In the genomic region with DNA sequence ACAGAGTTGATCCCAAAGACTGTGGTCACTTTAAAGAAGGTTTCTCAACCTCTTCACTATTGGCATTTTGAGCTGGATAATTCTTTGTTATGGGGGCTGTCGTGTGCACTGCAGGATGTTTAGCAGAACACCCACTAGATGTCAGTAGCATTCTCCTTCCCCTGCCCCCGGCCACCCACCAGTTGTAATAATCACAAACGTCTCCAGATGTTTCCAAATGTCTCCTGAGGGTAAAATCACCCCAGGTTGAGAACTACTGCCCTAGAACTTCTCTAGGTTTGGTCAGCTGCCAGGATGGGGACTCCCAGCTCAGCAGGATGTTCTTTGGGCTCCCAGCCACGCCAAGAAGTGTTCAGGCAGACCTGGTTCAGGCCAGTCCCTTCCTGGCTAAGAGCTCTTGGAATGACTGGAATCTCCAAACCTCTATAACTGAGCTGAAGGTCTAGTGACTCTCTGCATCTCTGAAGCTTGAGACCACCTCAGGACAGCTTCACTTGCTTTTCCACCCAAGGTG, we compare ENCODE assay signal across 9 cellular contexts. TPM values are rescaled to one million over a fixed set of nuclear protein-coding genes. Genes with fewer than 3 reads are reported as not detected.
DNase-seq lines count a peak whose midpoint lies in the region; ATAC-seq, FAIRE-seq and TF ChIP-seq lines count a peak whose summit lies in the region.
"Had no signal": no experiment of that assay in that cellular context is flagged by ENCODE, and none has a peak within 500 bp of the region (broad histone marks: within the 10 kb centered on the region; RNA-seq: fewer than 3 reads in every experiment).

No MANE protein-coding gene starts in this region.

- no peaks in the 10 kb centered on the region; the same call in 1 of the 2 replicates for H3K79me1 ChIP-seq in H1 (ENCODE audit: low read depth, low read length)

- CTCF ChIA-PET in HEK293T (lab: Yijun Ruan, JAX) (interaction anchor here (0.5 to 7.5 kb wide), 31 partner anchors 9 to 1257 kb away, joined by 3 to 133 read pairs (median 5); partner anchors contain the start of genes AJUBA, CDH24, HAUS4 and PRMT5), H1 (lab: Charles Lee; ENCODE audit: partially characterized antibody) (interaction anchor here (0.5 to 23.0 kb wide), 34 partner anchors 11 to 467 kb away, joined by 3 to 785 read pairs (median 4); partner anchors contain the start of genes ACIN1, AJUBA, C14orf119 and CDH24)
- CTCF ChIA-PET in naive thymus-derived CD4-positive, alpha-beta T cell (lab: Charles Lee), result interaction anchor here (0.6 to 10.0 kb wide), 21 partner anchors 10 to 222 kb away, joined by 3 to 199 read pairs (median 7); partner anchors contain the start of genes AJUBA, CDH24 and PRMT5

- peak; percentile 38 to 64 (median 46); a peak in 3 of 4 replicates for TF ChIP-seq CTCF in H1 (IDR thresholded peaks at IDR 0.05; ENCODE audit: control extremely low read depth in 1 of 3, insufficient read depth in 1 of 3, low read depth in 1 of 3, low read length in 3 of 3)

- no peak overlapping the region for H3K56ac ChIP-seq in H1 (replicated peaks; ENCODE audit: insufficient read length, low read depth, low read length)

- no peak overlapping the region for H3K18ac ChIP-seq in H1 (ENCODE audit: extremely low read depth, low read length)

- peak; percentile 55 to 72 for TF ChIP-seq RAD21 in H1 (IDR thresholded peaks at IDR 0.05 in 1 of 2, conservative IDR thresholded peaks at IDR 0.05 in 1 of 2; ENCODE audit: low read depth in 2 of 2, low read length in 2 of 2)

- H2AK5ac ChIP-seq in H1 (ENCODE audit: low read depth, low read length), result no peak overlapping the region

- no peak overlapping the region for H3K4me3 Mint-ChIP-seq in naive thymus-derived CD4-positive, alpha-beta T cell
- no peak overlapping the region for H3K4me3 Mint-ChIP-seq in activated T-helper 2 cell treated with anti-CD3 and anti-CD28 coated beads, Interferon-gamma antibody, Interleukin-2, Interleukin-4, amounts not matched to agents 10 μg/mL and 5 μg/mL and 100 μg/mL, durations not matched to agents 14 hours and 24 hours and 36 hours (ENCODE audit: low read depth)

- TF ChIP-seq EP300 in H1 (IDR thresholded peaks at IDR 0.05; ENCODE audit: borderline replicate concordance in 1 of 2, low read depth in 2 of 2, low read length in 2 of 2), result no peak

- peaks cover 0 to 16% (median 4%) of the 10 kb centered on the region in 5 donors for H3K36me3 Mint-ChIP-seq in naive thymus-derived CD4-positive, alpha-beta T cell
- peaks cover 5% of the 10 kb centered on the region for H3K36me3 Mint-ChIP-seq in activated T-helper 2 cell treated with anti-CD3 and anti-CD28 coated beads, Interferon-gamma antibody, Interleukin-2, Interleukin-4, amounts not matched to agents 10 μg/mL and 5 μg/mL and 100 μg/mL, durations not matched to agents 14 hours and 24 hours and 36 hours (ENCODE audit: low read depth)

- H3K9ac ChIP-seq in BLaER1, result peak overlapping the region; percentile 41; the same call in 1 of the 2 replicates
- H3K9ac ChIP-seq in H1 (replicated peaks in 1 of 4; ENCODE audit: extremely low read depth in 1 of 4, low read depth in 3 of 4, low read length in 3 of 4), result no peak overlapping the region

- ATAC-seq in SK-N-SH treated with all-trans-retinoic acid at 6 μM for 48 hours (peak; percentile 91), GM19455 (IDR thresholded peaks at IDR 0.05; ENCODE audit: unreplicated experiment) (no peak), GM18870 (IDR thresholded peaks at IDR 0.05; ENCODE audit: unreplicated experiment) (no peak)
- peak; percentile 79 for ATAC-seq in naive thymus-derived CD4-positive, alpha-beta T cell

- H3K14ac ChIP-seq in H1 (ENCODE audit: insufficient read length), result no peak overlapping the region

- H3K27ac ChIP-seq in BLaER1 (0 out of 2 replicates have a peak overlapping the region, but pooled peaks have one; percentile 44), H1 (ENCODE audit: low read depth, low read length) (no peak overlapping the region)
- H3K27ac ChIP-seq in naive thymus-derived CD4-positive, alpha-beta T cell (ENCODE audit: low read depth, low read length), result no peak overlapping the region

- peak overlapping the region; percentile 68 for H2BK120ac ChIP-seq in H1 (replicated peaks; ENCODE audit: low read depth, low read length)

- H3K4me2 ChIP-seq in BLaER1, result peak overlapping the region; percentile 55
- H3K4me2 ChIP-seq in H1 (ENCODE audit: insufficient read depth in 1 of 2, low read depth in 2 of 2, low read length in 2 of 2), result no peak overlapping the region; a peak in 1 of 4 replicates

- H3K27me3 Mint-ChIP-seq in naive thymus-derived CD4-positive, alpha-beta T cell, result no peaks in the 10 kb centered on the region
- H3K27me3 Mint-ChIP-seq in activated T-helper 2 cell treated with anti-CD3 and anti-CD28 coated beads, Interferon-gamma antibody, Interleukin-2, Interleukin-4, amounts not matched to agents 10 μg/mL and 5 μg/mL and 100 μg/mL, durations not matched to agents 14 hours and 24 hours and 36 hours (ENCODE audit: low read depth), result no peaks in the 10 kb centered on the region

- no peaks in the 10 kb centered on the region for H3K9me3 ChIP-seq in BLaER1
- H3K9me3 ChIP-seq in H1 (ENCODE audit: insufficient read depth in 2 of 2, low read depth in 1 of 2, low read length in 1 of 2), result no peaks in the 10 kb centered on the region
- H3K9me3 ChIP-seq in naive thymus-derived CD4-positive, alpha-beta T cell (ENCODE audit: control insufficient read depth in 2 of 3, low read length in 3 of 3), result no peaks in the 10 kb centered on the region

- peak overlapping the region; percentile 92 for H4K91ac ChIP-seq in H1 (replicated peaks; ENCODE audit: insufficient read length, low read length)

- no peak overlapping the region for H3K4ac ChIP-seq in H1 (replicated peaks; ENCODE audit: insufficient read length, low read depth, low read length)

- no peaks in the 10 kb centered on the region; the same call in 1 of the 2 replicates for H3K23me2 ChIP-seq in H1 (ENCODE audit: low read depth, low read length)

- WGBS in H1 (ENCODE audit: extremely low coverage in 1 of 2, insufficient coverage in 1 of 2, insufficient read length in 1 of 2, insufficient replicate concordance in 2 of 2, low coverage in 1 of 2, low lambda C conversion rate in 2 of 2, missing lambda C conversion rate in 1 of 2), 2 experiments, result 55% methylated on average over 4 of the region's 4 CpGs; no CpG with 5 or more reads in 1 of the 2 experiments

- TF ChIP-seq POLR2A in H1 (IDR thresholded peaks at IDR 0.05; ENCODE audit: control extremely low read depth in 1 of 2, low read depth in 2 of 2, low read length in 2 of 2), result no peak

- no peak overlapping the region for H2BK20ac ChIP-seq in H1 (ENCODE audit: low read length)

- intact Hi-C loops in naive thymus-derived CD4-positive, alpha-beta T cell (cut with micrococcal nuclease), result loop anchor here (1.0 to 5.0 kb wide), 3 partner anchors 9 to 63 kb away; no protein-coding TSS in a partner anchor
- intact Hi-C loops in activated T-helper 2 cell treated with anti-CD3 and anti-CD28 coated beads, Interferon-gamma antibody, Interleukin-2, Interleukin-4, amounts not matched to agents 10 μg/mL and 5 μg/mL and 100 μg/mL, durations not matched to agents 14 hours and 24 hours and 36 hours (cut with micrococcal nuclease), result loop anchor here (2.0 kb wide), 1 partner anchor 62 kb away; the partner anchor contains the start of gene CDH24

- peaks cover 26% of the 10 kb centered on the region for H3K36me3 ChIP-seq in BLaER1
- H3K36me3 ChIP-seq in H1 (ENCODE audit: control insufficient read depth in 2 of 4, insufficient read depth in 4 of 4, low read length in 3 of 4), result no peaks in the 10 kb centered on the region
- H3K36me3 ChIP-seq in naive thymus-derived CD4-positive, alpha-beta T cell (ENCODE audit: control insufficient read depth in 2 of 3, insufficient read depth in 3 of 3, low read length in 3 of 3), result peaks cover 0 to 15% (median 4%) of the 10 kb centered on the region in 3 experiments

- peak; percentile 50 for DNase-seq in HEK293T (ENCODE audit: extremely low spot score)
- DNase-seq in H1 (ENCODE audit: low read depth in 1 of 2, low spot score in 2 of 2), result no peak
- DNase-seq in naive thymus-derived CD4-positive, alpha-beta T cell, result peak in 5 of 9 donors; percentile 39 to 61 (median 53)
- DNase-seq in activated T-helper 2 cell treated with anti-CD3 and anti-CD28 coated beads, Interferon-gamma antibody, Interleukin-2, Interleukin-4, amounts not matched to agents 10 μg/mL and 5 μg/mL and 100 μg/mL, durations not matched to agents 14 hours and 24 hours and 36 hours (ENCODE audit: low spot score), result no peak

- H3K27ac Mint-ChIP-seq in naive thymus-derived CD4-positive, alpha-beta T cell, result no peak overlapping the region
- no peak overlapping the region for H3K27ac Mint-ChIP-seq in activated T-helper 2 cell treated with anti-CD3 and anti-CD28 coated beads, Interferon-gamma antibody, Interleukin-2, Interleukin-4, amounts not matched to agents 10 μg/mL and 5 μg/mL and 100 μg/mL, durations not matched to agents 14 hours and 24 hours and 36 hours

- no peak overlapping the region for H4K8ac ChIP-seq in H1 (ENCODE audit: extremely low read depth, insufficient read depth, low read length)

- H2BK15ac ChIP-seq in H1 (ENCODE audit: low read length), result no peak overlapping the region

- H2BK12ac ChIP-seq in H1 (ENCODE audit: low read depth, low read length), result no peak overlapping the region

- H3K79me2 ChIP-seq in H1 (ENCODE audit: control insufficient read depth in 1 of 2, insufficient read depth in 2 of 2, low read length in 2 of 2), result no peaks in the 10 kb centered on the region

- H4K20me1 ChIP-seq in BLaER1 (peaks cover 12% of the 10 kb centered on the region; the same call in 1 of the 2 replicates), H1 (replicated peaks in 1 of 2; ENCODE audit: control insufficient read depth in 1 of 2, insufficient read depth in 2 of 2, low read length in 2 of 2) (no peaks in the 10 kb centered on the region)

- H3K4me1 ChIP-seq in BLaER1, result peaks cover 53% of the 10 kb centered on the region
- peaks cover 0 to 5% (median 2%) of the 10 kb centered on the region in 4 experiments; a peak in 2 of 7 replicates for H3K4me1 ChIP-seq in H1 (replicated peaks in 1 of 4; ENCODE audit: control insufficient read depth in 3 of 4, insufficient read depth in 4 of 4, low read length in 3 of 4)
- no peaks in the 10 kb centered on the region for H3K4me1 ChIP-seq in naive thymus-derived CD4-positive, alpha-beta T cell (ENCODE audit: control insufficient read depth in 2 of 2, insufficient read depth in 2 of 2, low read length in 2 of 2)

- POLR2A ChIA-PET in HEK293T (lab: Yijun Ruan, JAX) (interaction anchor here (0.6 to 5.3 kb wide), 14 partner anchors 9 to 100 kb away, joined by 3 to 65 read pairs (median 8); partner anchors contain the start of genes ACIN1, AJUBA, C14orf119 and CDH24), H1 (lab: Charles Lee; ENCODE audit: partially characterized antibody) (interaction anchor here (0.6 to 12.2 kb wide), 18 partner anchors 10 to 487 kb away, joined by 3 to 133 read pairs (median 4); partner anchors contain the start of genes AJUBA, CDH24, HAUS4 and PSMB11)
- POLR2A ChIA-PET in naive thymus-derived CD4-positive, alpha-beta T cell (lab: Charles Lee), result interaction anchor here (0.6 to 3.4 kb wide), 11 partner anchors 9 to 485 kb away, joined by 3 to 39 read pairs (median 5); partner anchors contain the start of genes AJUBA and CDH24

- H3K23ac ChIP-seq in H1 (ENCODE audit: insufficient read length), result no peak overlapping the region

- H2AFZ ChIP-seq in H1 (ENCODE audit: low read length), result peak overlapping the region; percentile 61; the same call in 1 of the 2 replicates

- H2BK5ac ChIP-seq in H1 (ENCODE audit: low read depth, low read length), result no peak overlapping the region; the same call in 1 of the 2 replicates

- no peaks in the 10 kb centered on the region for H3K27me3 ChIP-seq in BLaER1
- H3K27me3 ChIP-seq in H1 (replicated peaks in 1 of 4; ENCODE audit: control insufficient read depth in 3 of 4, extremely low read depth in 1 of 4, insufficient read depth in 3 of 4, low read length in 3 of 4), result no peaks in the 10 kb centered on the region
- no peaks in the 10 kb centered on the region for H3K27me3 ChIP-seq in naive thymus-derived CD4-positive, alpha-beta T cell (ENCODE audit: control insufficient read depth in 2 of 2, insufficient read depth in 2 of 2, low read length in 2 of 2)

- H3K4me1 Mint-ChIP-seq in naive thymus-derived CD4-positive, alpha-beta T cell, result peaks cover 0 to 5% (median 3%) of the 10 kb centered on the region in 7 donors
- peaks cover 5% of the 10 kb centered on the region for H3K4me1 Mint-ChIP-seq in activated T-helper 2 cell treated with anti-CD3 and anti-CD28 coated beads, Interferon-gamma antibody, Interleukin-2, Interleukin-4, amounts not matched to agents 10 μg/mL and 5 μg/mL and 100 μg/mL, durations not matched to agents 14 hours and 24 hours and 36 hours (ENCODE audit: low read depth)

- H3K4me3 ChIP-seq in BLaER1 (no peak overlapping the region), H1 (ENCODE audit: extremely low read depth in 1 of 4, insufficient read depth in 2 of 4, low read depth in 3 of 4, low read length in 4 of 4) (no peak overlapping the region)
- H3K4me3 ChIP-seq in naive thymus-derived CD4-positive, alpha-beta T cell (ENCODE audit: low read length), result no peak overlapping the region

- H4K5ac ChIP-seq in H1 (ENCODE audit: insufficient read length, low read depth, low read length), result no peak overlapping the region

- no peak for FAIRE-seq in H1 (lab: Jason Lieb, UNC)
- FAIRE-seq: endometrium had no signal

- no peaks in the 10 kb centered on the region for H3K9me3 Mint-ChIP-seq in naive thymus-derived CD4-positive, alpha-beta T cell
- no peaks in the 10 kb centered on the region for H3K9me3 Mint-ChIP-seq in activated T-helper 2 cell treated with anti-CD3 and anti-CD28 coated beads, Interferon-gamma antibody, Interleukin-2, Interleukin-4, amounts not matched to agents 10 μg/mL and 5 μg/mL and 100 μg/mL, durations not matched to agents 14 hours and 24 hours and 36 hours

RNA-seq across cellular contexts. Expression of gene AJUBA, which starts 12.5 kb away (rescaled TPM):
- 46.0 TPM in 2 replicates for total RNA-seq in H1 (2021; fragmentation: NEBNext Ultra II Directional; extraction: Animal tissue kit (Norgen Biotek cat#: 25700))
- polyA plus RNA-seq in H1 (2011; rRNA removed), result 33.1 and 38.8 TPM in 2 replicates
- 37.3 TPM for polyA plus RNA-seq in H1 (2011; cell fraction: cytosol; rRNA removed)
- polyA plus RNA-seq in H1 (2011; cell fraction: nucleus; rRNA removed), result 51.3 TPM
- 35.5 to 45.4 TPM (median 41.3 TPM) in 4 replicates for polyA plus RNA-seq in H1 (2012, experiment 1 of 2)
- polyA plus RNA-seq in H1 (2012, experiment 2 of 2), result 35.9 TPM
- polyA plus RNA-seq in H1 (2013, experiment 1 of 2), result 10.0 TPM
- polyA plus RNA-seq in H1 (2013, experiment 2 of 2), result 10.3 TPM
- 153 and 192 TPM in 2 replicates for polyA minus RNA-seq in H1 (2011; rRNA and poly(A)+ RNA removed)
- polyA minus RNA-seq in H1 (2011; cell fraction: cytosol; rRNA and poly(A)+ RNA removed), result 50.7 TPM
- 105 TPM for polyA minus RNA-seq in H1 (2011; cell fraction: nucleus; rRNA and poly(A)+ RNA removed)
- total RNA-seq in naive thymus-derived CD4-positive, alpha-beta T cell, result 1 to 10 TPM in 3 of 5 experiments, under 1 TPM in 2; 0.49 to 3.2 (median 1.4) TPM
- polyA plus RNA-seq in naive thymus-derived CD4-positive, alpha-beta T cell, result 1 to 10 TPM; 1.6 to 2.3 TPM
- 1.5 and 2.1 TPM in 2 replicates for total RNA-seq in activated T-helper 2 cell treated with anti-CD3 and anti-CD28 coated beads, Interferon-gamma antibody, Interleukin-2, Interleukin-4, amounts not matched to agents 10 μg/mL and 5 μg/mL and 100 μg/mL, durations not matched to agents 14 hours and 24 hours and 36 hours

RNA-seq across cellular contexts. Expression of gene C14orf93, which starts 15.1 kb away (rescaled TPM):
- 7.4 and 7.8 TPM in 2 replicates for total RNA-seq in H1 (2021; fragmentation: NEBNext Ultra II Directional; extraction: Animal tissue kit (Norgen Biotek cat#: 25700))
- 8.2 and 9.7 TPM in 2 replicates for polyA plus RNA-seq in H1 (2011; rRNA removed)
- 10.0 TPM for polyA plus RNA-seq in H1 (2011; cell fraction: cytosol; rRNA removed)
- 17.6 TPM for polyA plus RNA-seq in H1 (2011; cell fraction: nucleus; rRNA removed)
- 6.3 to 9.7 TPM (median 7.9 TPM) in 4 replicates for polyA plus RNA-seq in H1 (2012, experiment 1 of 2)
- 6.3 TPM for polyA plus RNA-seq in H1 (2012, experiment 2 of 2)
- polyA plus RNA-seq in H1 (2013, experiment 1 of 2), result 3.5 TPM
- polyA plus RNA-seq in H1 (2013, experiment 2 of 2), result 3.3 TPM
- polyA minus RNA-seq in H1 (2011; rRNA and poly(A)+ RNA removed), result 22.5 and 22.6 TPM in 2 replicates
- polyA minus RNA-seq in H1 (2011; cell fraction: cytosol; rRNA and poly(A)+ RNA removed), result 4.3 TPM
- polyA minus RNA-seq in H1 (2011; cell fraction: nucleus; rRNA and poly(A)+ RNA removed), result 6.5 TPM
- total RNA-seq in naive thymus-derived CD4-positive, alpha-beta T cell, result 10 to 100 TPM; 10.9 to 20.5 (median 12.1) TPM
- polyA plus RNA-seq in naive thymus-derived CD4-positive, alpha-beta T cell, result 1 to 10 TPM; 5.7 to 8.1 TPM
- 9.1 and 9.2 TPM in 2 replicates for total RNA-seq in activated T-helper 2 cell treated with anti-CD3 and anti-CD28 coated beads, Interferon-gamma antibody, Interleukin-2, Interleukin-4, amounts not matched to agents 10 μg/mL and 5 μg/mL and 100 μg/mL, durations not matched to agents 14 hours and 24 hours and 36 hours

RNA-seq across cellular contexts. Expression of gene HAUS4, which starts 37.9 kb away (rescaled TPM):
- 46.1 and 47.7 TPM in 2 replicates for total RNA-seq in H1 (2021; fragmentation: NEBNext Ultra II Directional; extraction: Animal tissue kit (Norgen Biotek cat#: 25700))
- polyA plus RNA-seq in H1 (2011; rRNA removed), result 35.6 and 46.0 TPM in 2 replicates
- polyA plus RNA-seq in H1 (2011; cell fraction: cytosol; rRNA removed), result 53.6 TPM
- polyA plus RNA-seq in H1 (2011; cell fraction: nucleus; rRNA removed), result 45.6 TPM
- 50.4 to 62.8 TPM (median 59.8 TPM) in 4 replicates for polyA plus RNA-seq in H1 (2012, experiment 1 of 2)
- polyA plus RNA-seq in H1 (2012, experiment 2 of 2), result 55.5 TPM
- 45.0 TPM for polyA plus RNA-seq in H1 (2013, experiment 1 of 2)
- 43.0 TPM for polyA plus RNA-seq in H1 (2013, experiment 2 of 2)
- polyA minus RNA-seq in H1 (2011; rRNA and poly(A)+ RNA removed), result 58.4 and 73.9 TPM in 2 replicates
- polyA minus RNA-seq in H1 (2011; cell fraction: cytosol; rRNA and poly(A)+ RNA removed), result 29.0 TPM
- polyA minus RNA-seq in H1 (2011; cell fraction: nucleus; rRNA and poly(A)+ RNA removed), result 33.8 TPM
- total RNA-seq in naive thymus-derived CD4-positive, alpha-beta T cell, result 10 to 100 TPM; 27.1 to 50.7 (median 38.8) TPM
- polyA plus RNA-seq in naive thymus-derived CD4-positive, alpha-beta T cell, result 10 to 100 TPM; 41.3 to 45.0 TPM
- 63.5 and 65.5 TPM in 2 replicates for total RNA-seq in activated T-helper 2 cell treated with anti-CD3 and anti-CD28 coated beads, Interferon-gamma antibody, Interleukin-2, Interleukin-4, amounts not matched to agents 10 μg/mL and 5 μg/mL and 100 μg/mL, durations not matched to agents 14 hours and 24 hours and 36 hours

RNA-seq across cellular contexts. Expression of gene PSMB5, which starts 39.9 kb away (rescaled TPM):
- 246 and 254 TPM in 2 replicates for total RNA-seq in H1 (2021; fragmentation: NEBNext Ultra II Directional; extraction: Animal tissue kit (Norgen Biotek cat#: 25700))
- polyA plus RNA-seq in H1 (2011; rRNA removed), result 402 and 510 TPM in 2 replicates
- polyA plus RNA-seq in H1 (2011; cell fraction: cytosol; rRNA removed), result 415 TPM
- 246 TPM for polyA plus RNA-seq in H1 (2011; cell fraction: nucleus; rRNA removed)
- polyA plus RNA-seq in H1 (2012, experiment 1 of 2), result 252 to 356 TPM (median 319 TPM) in 4 replicates
- 310 TPM for polyA plus RNA-seq in H1 (2012, experiment 2 of 2)
- polyA plus RNA-seq in H1 (2013, experiment 1 of 2), result 131 TPM
- 133 TPM for polyA plus RNA-seq in H1 (2013, experiment 2 of 2)
- 379 and 426 TPM in 2 replicates for polyA minus RNA-seq in H1 (2011; rRNA and poly(A)+ RNA removed)
- polyA minus RNA-seq in H1 (2011; cell fraction: cytosol; rRNA and poly(A)+ RNA removed), result 145 TPM
- 117 TPM for polyA minus RNA-seq in H1 (2011; cell fraction: nucleus; rRNA and poly(A)+ RNA removed)
- total RNA-seq in naive thymus-derived CD4-positive, alpha-beta T cell, result 10 to 100 TPM; 19.2 to 69.1 (median 32.8) TPM
- 10 to 100 TPM; 53.6 to 74.2 TPM for polyA plus RNA-seq in naive thymus-derived CD4-positive, alpha-beta T cell
- total RNA-seq in activated T-helper 2 cell treated with anti-CD3 and anti-CD28 coated beads, Interferon-gamma antibody, Interleukin-2, Interleukin-4, amounts not matched to agents 10 μg/mL and 5 μg/mL and 100 μg/mL, durations not matched to agents 14 hours and 24 hours and 36 hours, result 124 and 134 TPM in 2 replicates

RNA-seq across cellular contexts. Expression of gene PSMB11, which starts 47.2 kb away (rescaled TPM):
- total RNA-seq in H1 (2021; fragmentation: NEBNext Ultra II Directional; extraction: Animal tissue kit (Norgen Biotek cat#: 25700)), result not detected in 2 replicates
- not detected in 2 replicates for polyA plus RNA-seq in H1 (2011; rRNA removed)
- polyA plus RNA-seq in H1 (2011; cell fraction: cytosol; rRNA removed), result 0.04 TPM
- not detected for polyA plus RNA-seq in H1 (2011; cell fraction: nucleus; rRNA removed)
- polyA plus RNA-seq in H1 (2012, experiment 1 of 2), result not detected in 4 replicates
- polyA plus RNA-seq in H1 (2012, experiment 2 of 2), result not detected
- polyA plus RNA-seq in H1 (2013, experiment 1 of 2), result not detected
- not detected for polyA plus RNA-seq in H1 (2013, experiment 2 of 2)
- polyA minus RNA-seq in H1 (2011; rRNA and poly(A)+ RNA removed), result 0.15 TPM in 1 of 2 replicates, not detected in the other
- polyA minus RNA-seq in H1 (2011; cell fraction: cytosol; rRNA and poly(A)+ RNA removed), result not detected
- not detected for polyA minus RNA-seq in H1 (2011; cell fraction: nucleus; rRNA and poly(A)+ RNA removed)
- total RNA-seq in naive thymus-derived CD4-positive, alpha-beta T cell, result 1 to 10 TPM in 1 of 5 experiments, under 1 TPM in 3, not detected in 1; 0.32 to 1.1 (median 0.66) TPM
- polyA plus RNA-seq in naive thymus-derived CD4-positive, alpha-beta T cell, result 1 to 10 TPM in 1 of 2 donors, under 1 TPM in 1; 0.70 to 1.2 TPM
- not detected in 2 replicates for total RNA-seq in activated T-helper 2 cell treated with anti-CD3 and anti-CD28 coated beads, Interferon-gamma antibody, Interleukin-2, Interleukin-4, amounts not matched to agents 10 μg/mL and 5 μg/mL and 100 μg/mL, durations not matched to agents 14 hours and 24 hours and 36 hours

Comparison
In these comparisons a context has a peak if more than half of its experiments do, and no peak if none do; other contexts are left out.
1. DNase-seq: peak in HEK293T (single experiment) and naive thymus-derived CD4-positive, alpha-beta T cell (5 of 9); none in H1 (0 of 2) and activated T-helper 2 cell treated with anti-CD3 and anti-CD28 coated beads, Interferon-gamma antibody, Interleukin-2, Interleukin-4, amounts not matched to agents 10 μg/mL and 5 μg/mL and 100 μg/mL, durations not matched to agents 14 hours and 24 hours and 36 hours (single experiment).
2. ATAC-seq: peak in SK-N-SH treated with all-trans-retinoic acid at 6 μM for 48 hours (single experiment) and naive thymus-derived CD4-positive, alpha-beta T cell (single experiment); none in GM19455 (single experiment) and GM18870 (single experiment).
3. RNA of gene AJUBA, which starts 12.5 kb away (total RNA-seq): 46.0 TPM in H1; 1.5 to 2.1 TPM in activated T-helper 2 cell treated with anti-CD3 and anti-CD28 coated beads, Interferon-gamma antibody, Interleukin-2, Interleukin-4, amounts not matched to agents 10 μg/mL and 5 μg/mL and 100 μg/mL, durations not matched to agents 14 hours and 24 hours and 36 hours and 0.49 to 3.2 TPM in naive thymus-derived CD4-positive, alpha-beta T cell; every median in the first group is over 10 times any median in the second.